In the genomic region with DNA sequence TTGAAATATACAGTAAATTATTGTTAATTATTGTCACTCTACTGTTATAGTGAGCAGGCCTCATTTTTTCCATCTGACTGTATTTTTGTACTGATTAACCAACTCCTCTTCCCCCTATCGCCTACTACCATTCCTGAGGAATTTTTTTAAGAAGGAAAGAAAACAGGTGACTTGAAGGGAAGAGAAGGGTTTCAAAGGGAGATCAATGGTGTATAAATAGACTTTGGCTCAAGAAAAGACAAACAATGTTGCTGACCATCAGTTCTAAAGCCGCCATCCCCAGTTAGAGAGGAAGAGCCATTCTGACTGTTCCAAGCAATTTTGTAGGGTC, we compare ENCODE assay signal across 19 cellular contexts.
DNase-seq lines count a peak whose midpoint lies in the region; ATAC-seq, FAIRE-seq and TF ChIP-seq lines count a peak whose summit lies in the region.
"Had no signal": no experiment of that assay in that cellular context is flagged by ENCODE, and none has a peak within 500 bp of the region (broad histone marks: within the 10 kb centered on the region; RNA-seq: fewer than 3 reads in every experiment).

No MANE protein-coding gene starts in this region.

- H3K4me2 ChIP-seq in hepatocyte = no peak overlapping the region
- H3K4me2 ChIP-seq in HepG2 (ENCODE audit: low read depth, low read length) = peak overlapping the region; percentile 58

- WGBS in hepatocyte (ENCODE audit: low lambda C conversion rate, missing lambda C conversion rate) = 70% methylated on average over 2 of the region's 2 CpGs
- WGBS in HepG2 (ENCODE audit: low lambda C conversion rate) = 0% methylated on average over 2 of the region's 2 CpGs

- CTCF ChIA-PET in HepG2 (lab: Yijun Ruan, JAX; ENCODE audit: low intra/inter-chr PET ratio, low total read pairs) = interaction anchor here (4.6 kb wide), 1 partner anchor 72 kb away, joined by 65 read pairs; no protein-coding TSS in a partner anchor

- no peak; the same call in 2 of the 3 replicates for ATAC-seq in HepG2
- no peak for ATAC-seq in HG02885 (IDR thresholded peaks at IDR 0.05; ENCODE audit: poor library complexity, unreplicated experiment)

- intact Hi-C loops in HepG2 (cut with micrococcal nuclease; ENCODE audit: unreplicated experiment) = loop anchor here (1.0 to 10.0 kb wide), 5 partner anchors 9 to 252 kb away; a partner anchor contains a TSS

- no peak for FAIRE-seq in HepG2 (lab: Jason Lieb, UNC)
- FAIRE-seq: D721Med, G401.6, GM12891, GM19239, H54, HTR-8/SVneo had no signal

- H2AFZ ChIP-seq in hepatocyte (no peak overlapping the region), HepG2 (ENCODE audit: low read length) (peak overlapping the region; percentile 7)

- no peaks in the 10 kb centered on the region for H3K27me3 ChIP-seq in hepatocyte
- H3K27me3 ChIP-seq in HepG2 (ENCODE audit: control insufficient read depth in 1 of 2, insufficient read depth in 2 of 2, low read length in 2 of 2) = no peaks in the 10 kb centered on the region
- H3K27me3 ChIP-seq: BE2C had no signal

- POLR2A ChIA-PET in HepG2 (lab: Yijun Ruan, JAX) = interaction anchor here (1.0 to 2.6 kb wide), 6 partner anchors 10 to 131 kb away, joined by 3 to 75 read pairs (median 16); a partner anchor contains a TSS

- H3K9me2 ChIP-seq in hepatocyte (replicated peaks; ENCODE audit: insufficient read depth) = no peaks in the 10 kb centered on the region

- no peak for TF ChIP-seq CTCF in C4-2B (conservative IDR thresholded peaks at IDR 0.05)
- no peak for TF ChIP-seq CTCF in hepatocyte (IDR thresholded peaks at IDR 0.05; ENCODE audit: poor library complexity)
- TF ChIP-seq CTCF in HepG2 (CRISPR knock-in tag; IDR thresholded peaks at IDR 0.05) = no peak

- peak in 1 of 2 experiments; percentile 80; a peak in 2 of 4 replicates for TF ChIP-seq EP300 in HepG2 (IDR thresholded peaks at IDR 0.05; ENCODE audit: low read depth in 2 of 2, low read length in 2 of 2)
- no peak for TF ChIP-seq EP300 in HepG2 (CRISPR knock-in tag; IDR thresholded peaks at IDR 0.05; ENCODE audit: borderline replicate concordance)

- peak overlapping the region; percentile 71; the same call in 1 of the 2 replicates for H3K27ac ChIP-seq in C4-2B
- H3K27ac ChIP-seq in hepatocyte = peak overlapping the region; percentile 29
- H3K27ac ChIP-seq in HepG2 (ENCODE audit: extremely low read length, insufficient read depth, low read length) = peak overlapping the region; percentile 87

- H3K9me3 ChIP-seq in hepatocyte (ENCODE audit: low read depth) (no peaks in the 10 kb centered on the region), HepG2 (ENCODE audit: low read length) (no peaks in the 10 kb centered on the region)
- H3K9me3 ChIP-seq: BE2C had no signal

- TF ChIP-seq POLR2A in HepG2 (IDR thresholded peaks at IDR 0.05; ENCODE audit: insufficient read depth in 1 of 2, low read depth in 2 of 2, low read length in 2 of 2) = no peak

- H3K9ac ChIP-seq in HepG2 (ENCODE audit: insufficient read depth, low read depth, low read length) = peak overlapping the region; percentile 67

- BruUV-seq in HepG2 (replicated peaks; lab: Mats Ljungman, UMichigan) = no TSS peak

- H3K4me3 ChIP-seq in hepatocyte (no peak overlapping the region), HepG2 (replicated peaks in 1 of 3; ENCODE audit: insufficient read depth in 1 of 3, low read depth in 2 of 3, low read length in 3 of 3) (peak overlapping the region in 2 of 3 experiments; percentile 12 to 15; a peak in 2 of 6 replicates)

- H3K4me1 ChIP-seq in hepatocyte (ENCODE audit: insufficient read depth) (peaks cover 13% of the 10 kb centered on the region), HepG2 (ENCODE audit: insufficient read depth, low read length) (peaks cover 74% of the 10 kb centered on the region)
- H3K4me1 ChIP-seq: BE2C had no signal

- in situ Hi-C loops in HepG2 (cut with HindIII; ENCODE audit: extremely low pct_ligation_motif_present, low pct_unique_long_range_greater_than_20kb) = loop anchor here (5.0 kb wide), 1 partner anchor 127 kb away; no protein-coding TSS in a partner anchor

- no peaks in the 10 kb centered on the region for H4K20me1 ChIP-seq in hepatocyte (ENCODE audit: insufficient read depth, poor library complexity, severe bottlenecking)
- H4K20me1 ChIP-seq in HepG2 (ENCODE audit: insufficient read depth, low read length) = no peaks in the 10 kb centered on the region

- H3K79me2 ChIP-seq in hepatocyte = no peaks in the 10 kb centered on the region
- no peaks in the 10 kb centered on the region for H3K79me2 ChIP-seq in HepG2 (ENCODE audit: insufficient read depth, low read length)

- H3K36me3 ChIP-seq in hepatocyte (replicated peaks; ENCODE audit: insufficient read depth, low read depth) (no peaks in the 10 kb centered on the region), HepG2 (replicated peaks in 1 of 2; ENCODE audit: control insufficient read depth in 1 of 2, insufficient read depth in 2 of 2, low read length in 2 of 2) (peaks cover 0 to 3% of the 10 kb centered on the region in 2 experiments; a peak in 4 of 5 replicates)
- H3K36me3 ChIP-seq: BE2C had no signal

- DNase-seq in hepatocyte (ENCODE audit: low spot score) (no peak), HepG2 (ENCODE audit: low spot score) (peak; percentile 87), NCI-H128 (lab: John Stamatoyannopoulos, UW; ENCODE audit: unreplicated experiment) (no peak), HuH-7 (ENCODE audit: low spot score) (no peak), NCI-H82 treated with DMSO at 0.1 percent for 48 hours (lab: John Stamatoyannopoulos, UW; ENCODE audit: unreplicated experiment) (no peak)
- DNase-seq: ACHN; BE2C; CD4-positive, alpha-beta memory T cell; COR-L47; HCEC 1CT; KG1 had no signal

- no peak for TF ChIP-seq RAD21 in HepG2 (CRISPR knock-in tag; IDR thresholded peaks at IDR 0.05)

TF ChIP-seq in HepG2, 621 proteins besides CTCF, POLR2A, EP300 and RAD21 (continues in another document):
- 0 out of 2 replicates have a peak, but pooled peaks have one; percentile 1 for TF ChIP-seq CHD4 (IDR thresholded peaks at IDR 0.05; ENCODE audit: borderline replicate concordance, low read length)
- TF ChIP-seq TCF7L2 (IDR thresholded peaks at IDR 0.05; ENCODE audit: low read depth, low read length) = 0 out of 2 replicates have a peak, but pooled peaks have one; percentile 60
- TF ChIP-seq, protein P1, sequence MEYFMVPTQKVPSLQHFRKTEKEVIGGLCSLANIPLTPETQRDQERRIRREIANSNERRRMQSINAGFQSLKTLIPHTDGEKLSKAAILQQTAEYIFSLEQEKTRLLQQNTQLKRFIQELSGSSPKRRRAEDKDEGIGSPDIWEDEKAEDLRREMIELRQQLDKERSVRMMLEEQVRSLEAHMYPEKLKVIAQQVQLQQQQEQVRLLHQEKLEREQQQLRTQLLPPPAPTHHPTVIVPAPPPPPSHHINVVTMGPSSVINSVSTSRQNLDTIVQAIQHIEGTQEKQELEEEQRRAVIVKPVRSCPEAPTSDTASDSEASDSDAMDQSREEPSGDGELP (IDR thresholded peaks at IDR 0.05; ENCODE audit: borderline replicate concordance, low read depth) = peak; percentile 61
- TF ChIP-seq NFIC (IDR thresholded peaks at IDR 0.05; ENCODE audit: low read length) = peak; percentile 91; the same call in 1 of the 2 replicates
- 0 out of 2 replicates have a peak, but pooled peaks have one; percentile 3 for TF ChIP-seq ZNF652 (CRISPR knock-in tag; IDR thresholded peaks at IDR 0.05; ENCODE audit: borderline replicate concordance, low read depth)
- TF ChIP-seq CBX1 (IDR thresholded peaks at IDR 0.05; ENCODE audit: low read depth) = peak; percentile 17
- peak; percentile 85 for TF ChIP-seq TCF7 (IDR thresholded peaks at IDR 0.05; ENCODE audit: low read depth)
- TF ChIP-seq ZNF451 (CRISPR knock-in tag; IDR thresholded peaks at IDR 0.05) = no peak
- peak; percentile 45; the same call in 1 of the 2 replicates for TF ChIP-seq KDM5A (IDR thresholded peaks at IDR 0.05; ENCODE audit: borderline replicate concordance, low read length)
- TF ChIP-seq KDM6A (CRISPR knock-in tag; IDR thresholded peaks at IDR 0.05; ENCODE audit: low read depth) = peak; percentile 14; the same call in 1 of the 2 replicates
- TF ChIP-seq ZNF790 (CRISPR knock-in tag; IDR thresholded peaks at IDR 0.05; ENCODE audit: borderline replicate concordance) = no peak
- TF ChIP-seq YEATS4 (CRISPR knock-in tag; IDR thresholded peaks at IDR 0.05; ENCODE audit: borderline replicate concordance) = 0 out of 2 replicates have a peak, but pooled peaks have one; percentile 8
- TF ChIP-seq SP140L (CRISPR knock-in tag; IDR thresholded peaks at IDR 0.05; ENCODE audit: borderline replicate concordance) = 0 out of 2 replicates have a peak, but pooled peaks have one; percentile 24
- TF ChIP-seq CAMTA2 (CRISPR knock-in tag; IDR thresholded peaks at IDR 0.05; ENCODE audit: borderline replicate concordance) = no peak
- 0 out of 2 replicates have a peak, but pooled peaks have one; percentile 79 for TF ChIP-seq SATB2 (CRISPR knock-in tag; IDR thresholded peaks at IDR 0.05)
- TF ChIP-seq CREM (IDR thresholded peaks at IDR 0.05) = peak; percentile 83
- TF ChIP-seq CREM (CRISPR knock-in tag; IDR thresholded peaks at IDR 0.05) = no peak
- peak; percentile 21; the same call in 1 of the 2 replicates for TF ChIP-seq ZFY (CRISPR knock-in tag; IDR thresholded peaks at IDR 0.05)
- no peak for TF ChIP-seq CENPT (CRISPR knock-in tag; IDR thresholded peaks at IDR 0.05; ENCODE audit: low read depth)
- TF ChIP-seq, protein P2, sequence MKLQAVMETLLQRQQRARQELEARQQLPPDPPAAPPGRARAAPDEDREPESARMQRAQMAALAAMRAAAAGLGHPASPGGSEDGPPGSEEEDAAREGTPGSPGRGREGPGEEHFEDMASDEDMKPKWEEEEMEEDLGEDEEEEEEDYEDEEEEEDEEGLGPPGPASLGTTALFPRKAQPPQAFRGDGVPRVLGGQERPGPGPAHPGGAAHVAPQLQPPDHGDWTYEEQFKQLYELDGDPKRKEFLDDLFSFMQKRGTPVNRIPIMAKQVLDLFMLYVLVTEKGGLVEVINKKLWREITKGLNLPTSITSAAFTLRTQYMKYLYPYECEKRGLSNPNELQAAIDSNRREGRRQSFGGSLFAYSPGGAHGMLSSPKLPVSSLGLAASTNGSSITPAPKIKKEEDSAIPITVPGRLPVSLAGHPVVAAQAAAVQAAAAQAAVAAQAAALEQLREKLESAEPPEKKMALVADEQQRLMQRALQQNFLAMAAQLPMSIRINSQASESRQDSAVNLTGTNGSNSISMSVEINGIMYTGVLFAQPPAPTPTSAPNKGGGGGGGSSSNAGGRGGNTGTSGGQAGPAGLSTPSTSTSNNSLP (IDR thresholded peaks at IDR 0.05; ENCODE audit: low read depth, low read length) = 0 out of 2 replicates have a peak, but pooled peaks have one; percentile 4
- TF ChIP-seq MXD4 (CRISPR knock-in tag; IDR thresholded peaks at IDR 0.05) = peak; percentile 14; the same call in 1 of the 2 replicates
- no peak for TF ChIP-seq KLF15 (CRISPR knock-in tag; IDR thresholded peaks at IDR 0.05; ENCODE audit: borderline replicate concordance)
- peak; percentile 10; the same call in 1 of the 2 replicates for TF ChIP-seq ATF1 (CRISPR knock-in tag; IDR thresholded peaks at IDR 0.05)

Comparison
In these comparisons a context has a peak if more than half of its experiments do, and no peak if none do; other contexts are left out.
1. H3K27ac ChIP-seq: peak in every context shown above with its lines; median percentile 87 in HepG2; 71 in C4-2B; 29 in hepatocyte.